24 cellular contexts compared by ENCODE assay signal in the genomic region with DNA sequence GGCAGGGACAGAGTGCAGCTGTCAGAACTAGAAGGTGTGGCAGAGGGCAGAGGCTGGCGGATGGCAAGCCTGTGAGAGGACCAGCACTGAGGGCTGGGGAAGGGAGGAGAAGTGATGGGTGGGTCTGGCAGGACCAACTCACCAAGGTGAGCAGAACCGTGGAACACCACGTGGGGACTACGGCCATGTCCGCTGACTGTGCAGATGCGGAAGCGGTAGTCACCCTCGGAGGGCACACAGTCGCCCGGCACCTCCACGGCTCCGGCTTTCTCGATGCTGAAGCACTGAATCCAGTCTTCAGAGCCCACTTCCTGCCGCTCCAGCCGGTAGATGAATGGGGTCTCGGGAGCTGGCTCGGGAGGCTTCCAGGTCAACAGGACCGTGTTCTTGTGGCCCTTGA. TPM values are rescaled to one million over a fixed set of nuclear protein-coding genes. Genes with fewer than 3 reads are reported as not detected.
DNase-seq lines count a peak whose midpoint lies in the region; ATAC-seq, FAIRE-seq and TF ChIP-seq lines count a peak whose summit lies in the region.
"Had no signal": no experiment of that assay in that cellular context is flagged by ENCODE, and none has a peak within 500 bp of the region (broad histone marks: within the 10 kb centered on the region; RNA-seq: fewer than 3 reads in every experiment).

No MANE protein-coding gene starts in this region.

- H2AK5ac ChIP-seq in H9 (ENCODE audit: insufficient read length, low read length): peak overlapping the region; percentile 18

- H2BK15ac ChIP-seq in H9 (ENCODE audit: low read depth, low read length): no peak overlapping the region

- FAIRE-seq in kidney (lab: Jason Lieb, UNC): no peak
- FAIRE-seq: GM12891 had no signal

- DNase-seq in Right ventricle myocardium inferior (ENCODE audit: missing footprints): peak; percentile 54
- no peak for DNase-seq in left ventricle myocardium inferior
- no peak for DNase-seq in H9
- peak; percentile 58 for DNase-seq in kidney
- peak; percentile 32 for DNase-seq in osteoblast (ENCODE audit: insufficient read length, low spot score, missing footprints)
- no peak for DNase-seq in activated CD8-positive, alpha-beta memory T cell treated with anti-CD3 and anti-CD28 coated beads, Interleukin-2, amount 50 U/mL, for 48 hours
- no peak for DNase-seq in HCEC 1CT
- DNase-seq: ACHN; BE2C; CD8-positive, alpha-beta memory T cell; DMS79 treated with DMSO at 0.1 percent for 48 hours; GF-D8; KBM-7; NCI-H1694; NCI-H2029 treated with DMSO at 0.1 percent for 48 hours; NCI-H2227 treated with DMSO at 0.1 percent for 48 hours; NCI-H526 treated with DMSO at 0.1 percent for 48 hours; PC-9; SHP77 had no signal

- H2AFZ ChIP-seq in H9 (ENCODE audit: low read length) (no peak overlapping the region), osteoblast (ENCODE audit: low read length) (no peak overlapping the region)
- H2AFZ ChIP-seq: PC-9 had no signal

- no peak for ATAC-seq in Right ventricle myocardium inferior
- no peak for ATAC-seq in HG03565 (IDR thresholded peaks at IDR 0.05; ENCODE audit: unreplicated experiment)

- H4K8ac ChIP-seq in H9 (replicated peaks; ENCODE audit: insufficient read length, low read depth, low read length): no peak overlapping the region

- no peak overlapping the region for H3T11ph ChIP-seq in H9 (ENCODE audit: low read length)

- peaks cover 49 to 70% (median 68%) of the 10 kb centered on the region in 3 experiments for H3K36me3 Mint-ChIP-seq in H9 (ENCODE audit: insufficient read depth in 1 of 3, low read depth in 3 of 3)
- H3K36me3 Mint-ChIP-seq: CD8-positive, alpha-beta memory T cell had no signal

- H3K14ac ChIP-seq in H9 (ENCODE audit: insufficient read depth, low read length): no peak overlapping the region

- no peaks in the 10 kb centered on the region; a peak in 1 of 5 replicates for H3K9me3 Mint-ChIP-seq in H9

- peaks cover 38% of the 10 kb centered on the region for H3K4me1 ChIP-seq in left ventricle myocardium inferior
- H3K4me1 ChIP-seq in H9 (ENCODE audit: insufficient read depth, low read length): peaks cover 12% of the 10 kb centered on the region; the same call in 1 of the 2 replicates
- H3K4me1 ChIP-seq in kidney (ENCODE audit: control insufficient read depth in 1 of 2, insufficient read depth in 1 of 2, low read depth in 1 of 2, low read length in 2 of 2): peaks cover 10 to 11% of the 10 kb centered on the region in 2 donors
- no peaks in the 10 kb centered on the region for H3K4me1 ChIP-seq in osteoblast (ENCODE audit: insufficient read depth, low read length)

- no peaks in the 10 kb centered on the region for H3K79me2 ChIP-seq in H9 (ENCODE audit: insufficient read depth, low read length)
- H3K79me2 ChIP-seq in osteoblast (ENCODE audit: insufficient read depth, low read length): peaks cover 4% of the 10 kb centered on the region

- H3K27me3 ChIP-seq in left ventricle myocardium inferior (ENCODE audit: low read depth) (peaks cover 20% of the 10 kb centered on the region), H9 (ENCODE audit: insufficient read depth, low read length) (no peaks in the 10 kb centered on the region; the same call in 1 of the 2 replicates), osteoblast (ENCODE audit: insufficient read depth, low read length) (no peaks in the 10 kb centered on the region)
- H3K27me3 ChIP-seq: BE2C had no signal

- no peak overlapping the region for H3K4ac ChIP-seq in H9 (ENCODE audit: low read depth, low read length)

- no peaks in the 10 kb centered on the region for H3K9me3 ChIP-seq in left ventricle myocardium inferior (replicated peaks)
- H3K9me3 ChIP-seq in H9 (ENCODE audit: control insufficient read depth, low read depth, low read length): no peaks in the 10 kb centered on the region
- H3K9me3 ChIP-seq in kidney (ENCODE audit: control insufficient read depth in 1 of 2, low read length in 2 of 2): no peaks in the 10 kb centered on the region
- no peaks in the 10 kb centered on the region for H3K9me3 ChIP-seq in osteoblast (ENCODE audit: low read depth, low read length)
- H3K9me3 ChIP-seq: BE2C had no signal

- H3K79me1 ChIP-seq in H9 (ENCODE audit: insufficient read depth, low read depth, low read length, poor library complexity, severe bottlenecking): no peaks in the 10 kb centered on the region

- peak overlapping the region; percentile 11 for H2BK12ac ChIP-seq in H9 (ENCODE audit: insufficient read length, low read depth, low read length)

- H2BK20ac ChIP-seq in H9 (ENCODE audit: low read depth, low read length, poor library complexity, severe bottlenecking): no peak overlapping the region

- H4K91ac ChIP-seq in H9 (ENCODE audit: insufficient read length, low read depth, low read length): no peak overlapping the region

- H3K4me3 Mint-ChIP-seq in H9: peak overlapping the region in 1 of 2 experiments; percentile 42; a peak in 1 of 5 replicates
- H3K4me3 Mint-ChIP-seq: CD14-positive monocyte; CD8-positive, alpha-beta memory T cell had no signal

- no peak overlapping the region for H3K9ac ChIP-seq in H9 (ENCODE audit: extremely low read depth, insufficient read length, low read length)
- no peak overlapping the region for H3K9ac ChIP-seq in kidney (ENCODE audit: low read length in 2 of 2)

- intact Hi-C loops in Right ventricle myocardium inferior (cut with DNase I): no loop called here
- intact Hi-C loops in left ventricle myocardium inferior (cut with micrococcal nuclease): no loop called here
- intact Hi-C loops in kidney (cut with DNase I): no loop called here

- H3K36me3 ChIP-seq in left ventricle myocardium inferior (peaks cover 42% of the 10 kb centered on the region), kidney (ENCODE audit: control insufficient read depth in 1 of 2, insufficient read depth in 2 of 2, low read length in 2 of 2) (peaks cover 6 to 12% of the 10 kb centered on the region in 2 donors), osteoblast (ENCODE audit: insufficient read depth, low read length) (peaks cover 10% of the 10 kb centered on the region)

- WGBS in H9 (ENCODE audit: extremely low coverage, insufficient read length, low lambda C conversion rate): no CpG with 5 or more reads among the region's 18 CpGs

- H4K5ac ChIP-seq in H9 (ENCODE audit: insufficient read length, low read depth, low read length): no peak overlapping the region

- no peak overlapping the region for H3K23ac ChIP-seq in H9 (ENCODE audit: insufficient read length, low read depth, low read length)

- H4K20me1 ChIP-seq in H9 (ENCODE audit: control insufficient read depth, insufficient read depth, insufficient read length): no peaks in the 10 kb centered on the region
- H4K20me1 ChIP-seq in osteoblast (ENCODE audit: insufficient read depth, low read length): peaks cover 15% of the 10 kb centered on the region

- H2BK120ac ChIP-seq in H9 (ENCODE audit: low read depth, low read length, poor library complexity, severe bottlenecking): no peak overlapping the region

- no peak overlapping the region for H3K4me3 ChIP-seq in left ventricle myocardium inferior
- no peak overlapping the region for H3K4me3 ChIP-seq in kidney (ENCODE audit: low read length in 2 of 2)
- no peak overlapping the region for H3K4me3 ChIP-seq in osteoblast (ENCODE audit: insufficient read depth, low read length)
- H3K4me3 ChIP-seq: PC-9 had no signal

- H3K27me3 Mint-ChIP-seq in H9 (ENCODE audit: low read depth): peaks cover 5% of the 10 kb centered on the region

- TF ChIP-seq CTCF in left ventricle myocardium inferior (IDR thresholded peaks at IDR 0.05; ENCODE audit: borderline replicate concordance) (no peak), H9 (conservative IDR thresholded peaks at IDR 0.05) (no peak), kidney (IDR thresholded peaks at IDR 0.05; ENCODE audit: borderline replicate concordance, extremely low read depth, insufficient read depth) (no peak), osteoblast (IDR thresholded peaks at IDR 0.05; ENCODE audit: extremely low read depth, low read depth, low read length) (no peak)

- H3K4me1 Mint-ChIP-seq in H9: peaks cover 67 to 71% of the 10 kb centered on the region in 2 experiments

- no peak overlapping the region for H3K18ac ChIP-seq in H9 (ENCODE audit: insufficient read length, low read depth, low read length)

- H2BK5ac ChIP-seq in H9 (ENCODE audit: insufficient read length, low read length): no peak overlapping the region

- peak overlapping the region; percentile 25 to 96 (median 52); a peak in 3 of 7 replicates for H3K27ac Mint-ChIP-seq in H9
- H3K27ac Mint-ChIP-seq: CD14-positive monocyte had no signal

- H3K27ac ChIP-seq in left ventricle myocardium inferior (replicated peaks): no peak overlapping the region
- H3K27ac ChIP-seq in H9 (ENCODE audit: insufficient read length, low read depth, low read length): no peak overlapping the region
- no peak overlapping the region for H3K27ac ChIP-seq in kidney (ENCODE audit: low read depth in 2 of 2, low read length in 2 of 2)
- H3K27ac ChIP-seq in osteoblast (ENCODE audit: low read depth, low read length): no peak overlapping the region
- H3K27ac ChIP-seq: 22Rv1, PC-9 had no signal

- no peak overlapping the region for H3K56ac ChIP-seq in H9 (ENCODE audit: insufficient read length, low read depth, low read length)

- H3K4me2 ChIP-seq in H9 (ENCODE audit: insufficient read depth, insufficient read length, low read length) (no peak overlapping the region), osteoblast (ENCODE audit: insufficient read depth, low read length) (no peak overlapping the region)
- H3K4me2 ChIP-seq: PC-9 had no signal

- H3K23me2 ChIP-seq in H9 (ENCODE audit: insufficient read length, low read depth, low read length, poor library complexity, severe bottlenecking): peaks cover 7% of the 10 kb centered on the region

RNA-seq across cellular contexts. Expression of a gene that starts 4.2 kb away (rescaled TPM):
- total RNA-seq in Right ventricle myocardium inferior (158 TPM), left ventricle myocardium inferior (208 TPM), H9 (2021) (139 and 140 TPM in 2 replicates), kidney (123 TPM), osteoblast (60.4 and 65.9 TPM in 2 replicates)
- 89.5 TPM for polyA plus RNA-seq in kidney (ENCODE audit: insufficient read depth, low read depth, low replicate concordance)
- polyA plus RNA-seq: CD14-positive monocyte; CD8-positive, alpha-beta memory T cell had no signal

RNA-seq across cellular contexts. Expression of a gene that starts 5.0 kb away (rescaled TPM):
- total RNA-seq in Right ventricle myocardium inferior: 1.9 TPM
- total RNA-seq in left ventricle myocardium inferior: 2.4 TPM
- 0.24 and 0.31 TPM in 2 replicates for total RNA-seq in H9 (2021)
- total RNA-seq in kidney: 1.2 TPM
- polyA plus RNA-seq in kidney (ENCODE audit: insufficient read depth, low read depth, low replicate concordance): 2.5 TPM
- under 0.01 and 0.29 TPM in 2 replicates for total RNA-seq in osteoblast
- total RNA-seq: CD8-positive, alpha-beta memory T cell; LHCN-M2 had no signal
- polyA plus RNA-seq: CD14-positive monocyte; CD8-positive, alpha-beta memory T cell had no signal

RNA-seq across cellular contexts. Expression of a gene that starts 23.3 kb away (rescaled TPM):
- 2.7 TPM for total RNA-seq in Right ventricle myocardium inferior
- 2.5 TPM for total RNA-seq in left ventricle myocardium inferior
- 7.7 and 8.8 TPM in 2 replicates for total RNA-seq in H9 (2021)
- 4.5 TPM for total RNA-seq in kidney
- polyA plus RNA-seq in kidney (ENCODE audit: insufficient read depth, low read depth, low replicate concordance): 4.2 TPM
- 1.1 and 1.5 TPM in 2 replicates for total RNA-seq in osteoblast
- polyA plus RNA-seq: CD14-positive monocyte; CD8-positive, alpha-beta memory T cell had no signal

RNA-seq across cellular contexts. Expression of a gene that starts 23.5 kb away (rescaled TPM):
- 92.2 TPM for total RNA-seq in Right ventricle myocardium inferior
- 104 TPM for total RNA-seq in left ventricle myocardium inferior
- 45.1 and 46.5 TPM in 2 replicates for total RNA-seq in H9 (2021)
- total RNA-seq in kidney: 59.5 TPM
- 57.3 TPM for polyA plus RNA-seq in kidney (ENCODE audit: insufficient read depth, low read depth, low replicate concordance)
- total RNA-seq in osteoblast: 192 and 221 TPM in 2 replicates

RNA-seq across cellular contexts. Expression of a gene that starts 30.5 kb away (rescaled TPM):
- total RNA-seq in Right ventricle myocardium inferior: 13.9 TPM
- total RNA-seq in left ventricle myocardium inferior: 15.9 TPM
- 28.1 and 31.1 TPM in 2 replicates for total RNA-seq in H9 (2021)
- 33.7 TPM for total RNA-seq in kidney
- 12.5 TPM for polyA plus RNA-seq in kidney (ENCODE audit: insufficient read depth, low read depth, low replicate concordance)
- 19.4 and 22.1 TPM in 2 replicates for total RNA-seq in osteoblast

Comparison
In these comparisons a context has a peak if more than half of its experiments do, and no peak if none do; other contexts are left out.
1. DNase-seq: peak in Right ventricle myocardium inferior (single experiment), kidney (single experiment) and osteoblast (single experiment); none in left ventricle myocardium inferior (single experiment), H9 (single experiment), activated CD8-positive, alpha-beta memory T cell treated with anti-CD3 and anti-CD28 coated beads, Interleukin-2, amount 50 U/mL, for 48 hours (single experiment) and HCEC 1CT (single experiment).